10 cellular contexts compared by ENCODE assay signal in the genomic region with DNA sequence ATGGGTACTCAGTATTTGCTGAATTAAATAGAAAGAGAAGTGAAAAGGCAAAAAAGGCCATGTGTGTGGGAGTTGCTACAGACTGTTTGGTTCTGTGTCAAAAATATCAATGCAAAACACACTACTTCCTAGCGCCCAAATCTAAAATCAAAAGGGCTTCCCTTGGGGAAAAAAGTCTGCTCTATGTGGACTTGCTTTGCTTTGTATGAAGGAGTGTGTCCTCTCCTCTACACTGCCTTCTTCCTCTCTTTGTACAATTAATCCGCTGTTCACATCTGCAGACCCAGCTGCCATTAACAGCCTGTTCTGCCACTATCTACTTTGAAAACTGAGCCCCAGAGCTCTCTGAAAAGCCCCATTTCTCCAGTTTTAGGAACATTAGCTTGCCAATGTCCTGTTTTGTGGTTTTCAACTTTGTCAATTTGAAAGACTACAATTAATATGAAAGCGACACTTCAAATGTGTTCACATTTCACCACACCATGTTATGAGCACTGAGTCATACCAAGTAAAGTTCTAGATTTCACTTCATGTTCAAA.
DNase-seq lines count a peak whose midpoint lies in the region; ATAC-seq and TF ChIP-seq lines count a peak whose summit lies in the region.
"Had no signal": no experiment of that assay in that cellular context is flagged by ENCODE, and none has a peak within 500 bp of the region (broad histone marks: within the 10 kb centered on the region; RNA-seq: fewer than 3 reads in every experiment).

No MANE protein-coding gene starts in this region.

- peaks cover 29 to 47% (median 41%) of the 10 kb centered on the region in 3 donors for H3K4me1 Mint-ChIP-seq in naive B cell

- no peaks in the 10 kb centered on the region for H3K27me3 ChIP-seq in RWPE2 (ENCODE audit: insufficient read depth, poor library complexity, severe bottlenecking)
- H3K27me3 ChIP-seq: heart left ventricle, SJSA1 had no signal

- peak overlapping the region; percentile 42 to 86 (median 73) for H3K4me3 Mint-ChIP-seq in naive B cell

- H3K4me3 ChIP-seq in RWPE2 (ENCODE audit: severe bottlenecking) = no peak overlapping the region
- H3K4me3 ChIP-seq: SJSA1 had no signal

- no peaks in the 10 kb centered on the region for H3K9me3 Mint-ChIP-seq in naive B cell

- H3K9me3 ChIP-seq in RWPE2 (ENCODE audit: severe bottlenecking) = no peaks in the 10 kb centered on the region
- H3K9me3 ChIP-seq: heart left ventricle, SJSA1 had no signal

- H3K27ac ChIP-seq in RWPE2 (ENCODE audit: poor library complexity, severe bottlenecking) = peak overlapping the region; percentile 47
- H3K27ac ChIP-seq: SJSA1 had no signal

- H3K27ac Mint-ChIP-seq in naive B cell = peak overlapping the region; percentile 73 to 90 (median 82)

- ATAC-seq in HG02884 (IDR thresholded peaks at IDR 0.05; ENCODE audit: unreplicated experiment) (peak; percentile 82), RWPE2 (ENCODE audit: low read depth) (0 out of 3 replicates have a peak, but pooled peaks have one; percentile 24), naive B cell (ENCODE audit: low read depth in 2 of 2) (peak in 1 of 2 donors; percentile 53)

- no peaks in the 10 kb centered on the region for H3K36me3 ChIP-seq in RWPE2 (ENCODE audit: low read depth)
- H3K36me3 ChIP-seq: heart left ventricle had no signal

- TF ChIP-seq CTCF in RWPE2 (IDR thresholded peaks at IDR 0.05; ENCODE audit: poor library complexity, severe bottlenecking) = no peak

- no peaks in the 10 kb centered on the region for H3K36me3 Mint-ChIP-seq in naive B cell

- peaks cover 14% of the 10 kb centered on the region for H3K4me1 ChIP-seq in RWPE2 (ENCODE audit: insufficient read depth, poor library complexity, severe bottlenecking)

- DNase-seq in SIG-M5 treated with dmso at 0.1 percent for 504 hours (lab: John Stamatoyannopoulos, UW; ENCODE audit: unreplicated experiment) (peak; percentile 71), SIG-M5 (lab: John Stamatoyannopoulos, UW) (no peak), RWPE2 (ENCODE audit: low spot score) (no peak), naive B cell (no peak), epidermal melanocyte (ENCODE audit: insufficient read length, low spot score) (no peak), 8988T (no peak), NCI-H774 (lab: John Stamatoyannopoulos, UW) (no peak)
- DNase-seq: heart left ventricle had no signal

- no peaks in the 10 kb centered on the region for H3K27me3 Mint-ChIP-seq in naive B cell
